In genomic region chrX:53900623-53901022, GRCh38 we compare ENCODE assay signal across 2 cellular contexts.
TF ChIP-seq lines count a peak whose summit lies in the region.

No MANE protein-coding gene starts in this region.

TF ChIP-seq in A549, 52 proteins besides CTCF, POLR2A, EP300 and RAD21:
- no peak for TF ChIP-seq FOXS1 (CRISPR knock-in tag; IDR thresholded peaks at IDR 0.05)
- no peak for TF ChIP-seq CBX8 (IDR thresholded peaks at IDR 0.05)
- TF ChIP-seq ZSCAN20 (CRISPR knock-in tag; IDR thresholded peaks at IDR 0.05): no peak
- TF ChIP-seq RARB (CRISPR knock-in tag; IDR thresholded peaks at IDR 0.05): no peak
- TF ChIP-seq REST (IDR thresholded peaks at IDR 0.05): no peak
- TF ChIP-seq ZFP36 (IDR thresholded peaks at IDR 0.05; ENCODE audit: borderline replicate concordance, partially characterized antibody): no peak
- no peak for TF ChIP-seq HOXA7 (CRISPR knock-in tag; IDR thresholded peaks at IDR 0.05)
TF ChIP-seq in A549: peak in this region for 0.

TF ChIP-seq in K562, 482 proteins besides CTCF, POLR2A, EP300 and RAD21:
- TF ChIP-seq YBX1 (IDR thresholded peaks at IDR 0.05): no peak
- peak; percentile 38; the same call in 1 of the 2 replicates for TF ChIP-seq RAD51 (IDR thresholded peaks at IDR 0.05; ENCODE audit: borderline replicate concordance, low read depth)
- no peak for TF ChIP-seq KLF13 (tag; IDR thresholded peaks at IDR 0.05; ENCODE audit: borderline replicate concordance, low read depth)
- TF ChIP-seq HLTF (IDR thresholded peaks at IDR 0.05): no peak
- TF ChIP-seq MYBL2 (IDR thresholded peaks at IDR 0.05; ENCODE audit: low read depth): no peak
- TF ChIP-seq MYBL2 (CRISPR knock-in tag; IDR thresholded peaks at IDR 0.05; ENCODE audit: borderline replicate concordance): no peak
- TF ChIP-seq, protein P1, sequence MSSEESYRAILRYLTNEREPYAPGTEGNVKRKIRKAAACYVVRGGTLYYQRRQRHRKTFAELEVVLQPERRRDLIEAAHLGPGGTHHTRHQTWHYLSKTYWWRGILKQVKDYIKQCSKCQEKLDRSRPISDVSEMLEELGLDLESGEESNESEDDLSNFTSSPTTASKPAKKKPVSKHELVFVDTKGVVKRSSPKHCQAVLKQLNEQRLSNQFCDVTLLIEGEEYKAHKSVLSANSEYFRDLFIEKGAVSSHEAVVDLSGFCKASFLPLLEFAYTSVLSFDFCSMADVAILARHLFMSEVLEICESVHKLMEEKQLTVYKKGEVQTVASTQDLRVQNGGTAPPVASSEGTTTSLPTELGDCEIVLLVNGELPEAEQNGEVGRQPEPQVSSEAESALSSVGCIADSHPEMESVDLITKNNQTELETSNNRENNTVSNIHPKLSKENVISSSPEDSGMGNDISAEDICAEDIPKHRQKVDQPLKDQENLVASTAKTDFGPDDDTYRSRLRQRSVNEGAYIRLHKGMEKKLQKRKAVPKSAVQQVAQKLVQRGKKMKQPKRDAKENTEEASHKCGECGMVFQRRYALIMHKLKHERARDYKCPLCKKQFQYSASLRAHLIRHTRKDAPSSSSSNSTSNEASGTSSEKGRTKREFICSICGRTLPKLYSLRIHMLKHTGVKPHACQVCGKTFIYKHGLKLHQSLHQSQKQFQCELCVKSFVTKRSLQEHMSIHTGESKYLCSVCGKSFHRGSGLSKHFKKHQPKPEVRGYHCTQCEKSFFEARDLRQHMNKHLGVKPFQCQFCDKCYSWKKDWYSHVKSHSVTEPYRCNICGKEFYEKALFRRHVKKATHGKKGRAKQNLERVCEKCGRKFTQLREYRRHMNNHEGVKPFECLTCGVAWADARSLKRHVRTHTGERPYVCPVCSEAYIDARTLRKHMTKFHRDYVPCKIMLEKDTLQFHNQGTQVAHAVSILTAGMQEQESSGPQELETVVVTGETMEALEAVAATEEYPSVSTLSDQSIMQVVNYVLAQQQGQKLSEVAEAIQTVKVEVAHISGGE (CRISPR knock-in tag; IDR thresholded peaks at IDR 0.05): no peak
- no peak for TF ChIP-seq PBX2 (CRISPR knock-in tag; IDR thresholded peaks at IDR 0.05; ENCODE audit: low read depth)
- peak; percentile 37 for TF ChIP-seq PBX2 (tag; conservative IDR thresholded peaks at IDR 0.05; ENCODE audit: low read depth)
- no peak for TF ChIP-seq WHSC1 (IDR thresholded peaks at IDR 0.05; ENCODE audit: low read length)
- TF ChIP-seq ZNF551 (CRISPR knock-in tag; IDR thresholded peaks at IDR 0.05): no peak
- TF ChIP-seq, protein P2, sequence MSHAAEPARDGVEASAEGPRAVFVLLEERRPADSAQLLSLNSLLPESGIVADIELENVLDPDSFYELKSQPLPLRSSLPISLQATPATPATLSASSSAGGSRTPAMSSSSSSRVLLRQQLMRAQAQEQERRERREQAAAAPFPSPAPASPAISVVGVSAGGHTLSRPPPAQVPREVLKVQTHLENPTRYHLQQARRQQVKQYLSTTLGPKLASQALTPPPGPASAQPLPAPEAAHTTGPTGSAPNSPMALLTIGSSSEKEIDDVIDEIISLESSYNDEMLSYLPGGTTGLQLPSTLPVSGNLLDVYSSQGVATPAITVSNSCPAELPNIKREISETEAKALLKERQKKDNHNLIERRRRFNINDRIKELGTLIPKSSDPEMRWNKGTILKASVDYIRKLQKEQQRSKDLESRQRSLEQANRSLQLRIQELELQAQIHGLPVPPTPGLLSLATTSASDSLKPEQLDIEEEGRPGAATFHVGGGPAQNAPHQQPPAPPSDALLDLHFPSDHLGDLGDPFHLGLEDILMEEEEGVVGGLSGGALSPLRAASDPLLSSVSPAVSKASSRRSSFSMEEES (CRISPR knock-in tag; IDR thresholded peaks at IDR 0.05): peak; percentile 74
- TF ChIP-seq PKNOX1 (IDR thresholded peaks at IDR 0.05): peak; percentile 83
TF ChIP-seq in K562: peak in this region for 4.
